Comparison of ENCODE assay signal across 8 cellular contexts in genomic region chr15:45704329-45705249, GRCh38.
A peak's percentile ranks its signal among the peaks of the same experiment; 100 is the strongest.
DNase-seq lines count a peak whose midpoint lies in the region; ATAC-seq lines count a peak whose summit lies in the region.

No MANE protein-coding gene starts in this region.

- peaks cover 0 to 7% of the 10 kb centered on the region in 2 donors for H3K27me3 ChIP-seq in duodenal mucosa (ENCODE audit: control insufficient read depth in 1 of 2, insufficient read depth in 2 of 2, low read length in 2 of 2)
- H3K27me3 ChIP-seq in mononuclear cell (ENCODE audit: insufficient read depth, low read length), result peaks cover 15% of the 10 kb centered on the region

- peak overlapping the region in 1 of 2 donors; percentile 75 for H3K27ac Mint-ChIP-seq in T-cell

- H3K27ac ChIP-seq in duodenal mucosa (ENCODE audit: low read depth, low read length) (no peak overlapping the region), urinary bladder (ENCODE audit: low read depth) (no peak overlapping the region)

- peak overlapping the region; percentile 84 to 94 (median 93) for H3K4me3 Mint-ChIP-seq in T-cell

- CTCF ChIA-PET in T-cell (lab: Charles Lee), result interaction anchor here (0.7 to 1.1 kb wide), 6 partner anchors 10 to 223 kb away, joined by 3 read pairs; no protein-coding TSS in a partner anchor

- H3K4me1 Mint-ChIP-seq in T-cell, result peaks cover 14 to 19% (median 17%) of the 10 kb centered on the region in 3 donors

- POLR2A ChIA-PET in T-cell (lab: Charles Lee), result interaction anchor here in 1 of 2 donors (0.6 kb wide), 1 partner anchor 13 kb away, joined by 4 read pairs; no protein-coding TSS in a partner anchor

- peak overlapping the region; percentile 33 to 61 for H3K9ac ChIP-seq in duodenal mucosa (ENCODE audit: low read depth in 1 of 2, low read length in 2 of 2)

- no peaks in the 10 kb centered on the region for H3K36me3 Mint-ChIP-seq in T-cell

- peaks cover 0 to 8% of the 10 kb centered on the region in 2 donors for H3K4me1 ChIP-seq in duodenal mucosa (ENCODE audit: control insufficient read depth in 1 of 2, insufficient read depth in 2 of 2, low read length in 2 of 2)
- peaks cover 16% of the 10 kb centered on the region for H3K4me1 ChIP-seq in mononuclear cell (ENCODE audit: insufficient read depth, low read length)
- no peaks in the 10 kb centered on the region for H3K4me1 ChIP-seq in urinary bladder (ENCODE audit: insufficient read depth)

- H3K9me3 ChIP-seq in duodenal mucosa (ENCODE audit: control insufficient read depth in 1 of 2, low read length in 2 of 2) (no peaks in the 10 kb centered on the region), mononuclear cell (ENCODE audit: low read depth, low read length) (no peaks in the 10 kb centered on the region)

- peak; percentile 26 for ATAC-seq in GM18511 (IDR thresholded peaks at IDR 0.05; ENCODE audit: unreplicated experiment)
- peak; percentile 31 to 55 (median 46) for ATAC-seq in T-cell (replicated peaks in 1 of 4)
- ATAC-seq in HG02763 (IDR thresholded peaks at IDR 0.05; ENCODE audit: unreplicated experiment), result no peak

- 10% methylated on average over 66 of the region's 67 CpGs for WGBS in urinary bladder

- H3K4me3 ChIP-seq in duodenal mucosa (ENCODE audit: low read depth in 1 of 2, low read length in 2 of 2), result peak overlapping the region; percentile 67 to 82
- H3K4me3 ChIP-seq in mononuclear cell (ENCODE audit: low read length), result peak overlapping the region; percentile 52
- peak overlapping the region; percentile 42 for H3K4me3 ChIP-seq in urinary bladder (ENCODE audit: low read depth, low read length)

- H3K9me3 Mint-ChIP-seq in T-cell, result no peaks in the 10 kb centered on the region

- H3K27me3 Mint-ChIP-seq in T-cell, result peaks cover 0 to 2% of the 10 kb centered on the region in 2 donors

- peak in 18 of 34 experiments; percentile 1 to 30 (median 11) for DNase-seq in T-cell
- DNase-seq in NCI-H2196 (lab: John Stamatoyannopoulos, UW; ENCODE audit: unreplicated experiment), result no peak
- DNase-seq in NCI-H1417 treated with DMSO at 0.1 percent for 48 hours (lab: John Stamatoyannopoulos, UW), result no peak

- H3K36me3 ChIP-seq in duodenal mucosa (ENCODE audit: control insufficient read depth in 1 of 2, insufficient read depth in 2 of 2, low read length in 2 of 2) (no peaks in the 10 kb centered on the region), urinary bladder (ENCODE audit: insufficient read depth) (no peaks in the 10 kb centered on the region)

Comparison
In these comparisons a context has a peak if more than half of its experiments do, and no peak if none do; other contexts are left out.
1. DNase-seq: peak in T-cell (18 of 34); none in NCI-H2196 (single experiment) and NCI-H1417 treated with DMSO at 0.1 percent for 48 hours (single experiment).
2. Peak in every context shown above with its lines, with median percentiles within 50 percentile points of each other: H3K4me3 ChIP-seq.